In genomic region chr3:115512565-115513410, GRCh38 we compare ENCODE assay signal across 8 cellular contexts.
DNase-seq lines count a peak whose midpoint lies in the region; ATAC-seq and TF ChIP-seq lines count a peak whose summit lies in the region.

No MANE protein-coding gene starts in this region.

- H3K9me3 ChIP-seq in adrenal gland (replicated peaks in 1 of 3), result no peaks in the 10 kb centered on the region

- TF ChIP-seq POLR2A in adrenal gland (IDR thresholded peaks at IDR 0.05), result no peak

- no peaks in the 10 kb centered on the region for H3K36me3 ChIP-seq in adrenal gland (replicated peaks in 1 of 2)

- DNase-seq in AG20443 (ENCODE audit: low spot score), result peak; percentile 42
- DNase-seq in NCI-H524 (lab: John Stamatoyannopoulos, UW), result peak; percentile 58 to 82
- DNase-seq in adrenal gland, result peak in 6 of 7 donors; percentile 12 to 61 (median 28)
- DNase-seq in left ventricle myocardium superior, result peak; percentile 50
- DNase-seq in posterior cingulate gyrus, result peak in 8 of 10 donors; percentile 25 to 93 (median 64)
- DNase-seq in cortex of kidney (lab: John Stamatoyannopoulos, UW), result no peak

- peak; percentile 51 for ATAC-seq in GM21723 (IDR thresholded peaks at IDR 0.05; ENCODE audit: unreplicated experiment)
- peak; percentile 69 for ATAC-seq in left ventricle myocardium superior
- ATAC-seq in HG03565 (IDR thresholded peaks at IDR 0.05; ENCODE audit: unreplicated experiment), result no peak

- H3K4me1 ChIP-seq in adrenal gland (replicated peaks in 1 of 2), result peaks cover 0 to 6% of the 10 kb centered on the region in 2 donors

- H3K27ac ChIP-seq in adrenal gland, result peak overlapping the region in 2 of 5 donors; percentile 24 to 31

- no peak for TF ChIP-seq CTCF in adrenal gland (IDR thresholded peaks at IDR 0.05)

- H3K4me3 ChIP-seq in adrenal gland, result peak overlapping the region in 2 of 4 donors; percentile 28 to 60

- no peaks in the 10 kb centered on the region for H3K27me3 ChIP-seq in adrenal gland

- 0 to 1% (median 0%) methylated on average over 26 of the region's 26 CpGs for WGBS in adrenal gland, 4 donors

- intact Hi-C loops in adrenal gland (cut with DNase I), result no loop called here
- intact Hi-C loops in left ventricle myocardium superior (cut with micrococcal nuclease), result no loop called here
- intact Hi-C loops in posterior cingulate gyrus (cut with DNase I), result no loop called here
